In genomic region chr20:7765221-7765620, GRCh38 we compare ENCODE assay signal across 16 cellular contexts.
A peak's percentile ranks its signal among the peaks of the same experiment; 100 is the strongest.
DNase-seq lines count a peak whose midpoint lies in the region; ATAC-seq lines count a peak whose summit lies in the region.
"Had no signal": no experiment of that assay in that cellular context is flagged by ENCODE, and none has a peak within 500 bp of the region (broad histone marks: within the 10 kb centered on the region; RNA-seq: fewer than 3 reads in every experiment).

No MANE protein-coding gene starts in this region.

- H3K4me1 ChIP-seq in SJCRH30, result no peaks in the 10 kb centered on the region; the same call in 1 of the 2 replicates
- H3K4me1 ChIP-seq: heart left ventricle had no signal

- peak; percentile 93 for ATAC-seq in GM18502 (IDR thresholded peaks at IDR 0.05; ENCODE audit: poor library complexity, unreplicated experiment)
- peak; percentile 98 for ATAC-seq in GM19463 (IDR thresholded peaks at IDR 0.05; ENCODE audit: unreplicated experiment)
- peak; percentile 62 for ATAC-seq in HG02973 (IDR thresholded peaks at IDR 0.05; ENCODE audit: unreplicated experiment)
- no peak for ATAC-seq in GM21723 (IDR thresholded peaks at IDR 0.05; ENCODE audit: unreplicated experiment)
- ATAC-seq: heart left ventricle, PC-3 had no signal

- H3K27ac ChIP-seq in SJCRH30, result no peak overlapping the region
- H3K27ac ChIP-seq: heart left ventricle had no signal

- H3K4me3 ChIP-seq in SJCRH30, result no peak overlapping the region
- H3K4me3 ChIP-seq: heart left ventricle had no signal

- intact Hi-C loops in posterior vena cava (cut with DNase I), result no loop called here

- no peaks in the 10 kb centered on the region for H3K9me3 ChIP-seq in SJCRH30 (replicated peaks)

- no peaks in the 10 kb centered on the region for H3K36me3 ChIP-seq in SJCRH30
- H3K36me3 ChIP-seq: heart left ventricle had no signal

- peak; percentile 75 for DNase-seq in NAMALWA (ENCODE audit: low spot score)
- DNase-seq in SJCRH30, result no peak
- no peak for DNase-seq in occipital lobe (lab: John Stamatoyannopoulos, UW)
- no peak for DNase-seq in posterior vena cava (ENCODE audit: low spot score)
- DNase-seq: activated CD8-positive, alpha-beta memory T cell treated with anti-CD3 and anti-CD28 coated beads, Interleukin-2, amount 50 U/mL, for 4 hours; aorta; heart left ventricle; NCI-H187; PC-3; posterior cingulate gyrus; stimulated activated CD4-positive, alpha-beta T cell treated with anti-CD3 and anti-CD28 coated beads, Interleukin-1b, Interleukin-23, amount 100 ng/mL, for 48 hours; T1000 had no signal

- H3K27me3 ChIP-seq in SJCRH30, result no peaks in the 10 kb centered on the region
- H3K27me3 ChIP-seq: heart left ventricle had no signal
